7 cellular contexts compared by ENCODE assay signal in genomic region chr4:26787461-26788340, GRCh38.
DNase-seq lines count a peak whose midpoint lies in the region; ATAC-seq, FAIRE-seq and TF ChIP-seq lines count a peak whose summit lies in the region.

No MANE protein-coding gene starts in this region.

- no peaks in the 10 kb centered on the region for H3K79me1 ChIP-seq in H1 (ENCODE audit: low read depth, low read length)

- ATAC-seq in GM18498 (IDR thresholded peaks at IDR 0.05; ENCODE audit: unreplicated experiment), result peak; percentile 55
- ATAC-seq in HG03460 (IDR thresholded peaks at IDR 0.05; ENCODE audit: unreplicated experiment), result peak; percentile 58

- no peaks in the 10 kb centered on the region for H3K36me3 ChIP-seq in H1 (ENCODE audit: control insufficient read depth in 2 of 4, insufficient read depth in 4 of 4, low read length in 3 of 4)
- H3K36me3 ChIP-seq in transverse colon, result no peaks in the 10 kb centered on the region

- H3K9ac ChIP-seq in H1 (replicated peaks in 1 of 4; ENCODE audit: extremely low read depth in 1 of 4, low read depth in 3 of 4, low read length in 3 of 4), result no peak overlapping the region; a peak in 1 of 7 replicates

- H4K91ac ChIP-seq in H1 (replicated peaks; ENCODE audit: insufficient read length, low read length), result no peak overlapping the region

- H2BK5ac ChIP-seq in H1 (ENCODE audit: low read depth, low read length), result no peak overlapping the region; the same call in 1 of the 2 replicates

- H2AFZ ChIP-seq in H1 (ENCODE audit: low read length), result no peak overlapping the region

- POLR2A ChIA-PET in H1 (lab: Charles Lee; ENCODE audit: partially characterized antibody), result interaction anchor here (0.6 kb wide), 2 partner anchors 131 to 552 kb away, joined by 3 read pairs; no protein-coding TSS in a partner anchor

- FAIRE-seq in H1 (lab: Jason Lieb, UNC), result no peak

- no peaks in the 10 kb centered on the region for H4K20me1 ChIP-seq in H1 (replicated peaks in 1 of 2; ENCODE audit: control insufficient read depth in 1 of 2, insufficient read depth in 2 of 2, low read length in 2 of 2)

- intact Hi-C loops in transverse colon (cut with DNase I; ENCODE audit: low total_unique reads), result no loop called here

- peak; percentile 54 to 72 (median 59) for TF ChIP-seq CTCF in H1 (IDR thresholded peaks at IDR 0.05; ENCODE audit: control extremely low read depth in 1 of 3, insufficient read depth in 1 of 3, low read depth in 1 of 3, low read length in 3 of 3)
- no peak for TF ChIP-seq CTCF in nephron progenitor cell (IDR thresholded peaks at IDR 0.05)
- TF ChIP-seq CTCF in transverse colon (IDR thresholded peaks at IDR 0.05), result peak in 4 of 5 experiments; percentile 18 to 26 (median 20)

- no peaks in the 10 kb centered on the region for H3K9me3 ChIP-seq in H1 (ENCODE audit: insufficient read depth in 2 of 2, low read depth in 1 of 2, low read length in 1 of 2)
- H3K9me3 ChIP-seq in transverse colon, result no peaks in the 10 kb centered on the region

- H3K27ac ChIP-seq in H1 (ENCODE audit: low read depth, low read length) (no peak overlapping the region), transverse colon (peak overlapping the region; percentile 28 to 52 (median 44))

- H3K27ac Mint-ChIP-seq in nephron progenitor cell, result peak overlapping the region; percentile 38

- H3K27me3 Mint-ChIP-seq in nephron progenitor cell (ENCODE audit: low read depth, poor library complexity), result peaks cover 3% of the 10 kb centered on the region

- 0 out of 4 replicates have a peak overlapping the region, but pooled peaks of 1 of the 2 experiments have one; percentile 29 for H3K4me2 ChIP-seq in H1 (ENCODE audit: insufficient read depth in 1 of 2, low read depth in 2 of 2, low read length in 2 of 2)

- H3K23me2 ChIP-seq in H1 (ENCODE audit: low read depth, low read length), result no peaks in the 10 kb centered on the region

- no peak overlapping the region for H2BK12ac ChIP-seq in H1 (ENCODE audit: low read depth, low read length)

- no peak overlapping the region for H2BK120ac ChIP-seq in H1 (replicated peaks; ENCODE audit: low read depth, low read length)

- no peak overlapping the region for H3K56ac ChIP-seq in H1 (replicated peaks; ENCODE audit: insufficient read length, low read depth, low read length)

- H4K8ac ChIP-seq in H1 (ENCODE audit: extremely low read depth, insufficient read depth, low read length), result no peak overlapping the region; the same call in 1 of the 2 replicates

- peaks cover 8% of the 10 kb centered on the region for H3K9me3 Mint-ChIP-seq in nephron progenitor cell

- H3K18ac ChIP-seq in H1 (ENCODE audit: extremely low read depth, low read length), result no peak overlapping the region

- H3K14ac ChIP-seq in H1 (ENCODE audit: insufficient read length), result no peak overlapping the region

- H3K27me3 ChIP-seq in H1 (replicated peaks in 1 of 4; ENCODE audit: control insufficient read depth in 3 of 4, extremely low read depth in 1 of 4, insufficient read depth in 3 of 4, low read length in 3 of 4), result no peaks in the 10 kb centered on the region
- H3K27me3 ChIP-seq in transverse colon, result no peaks in the 10 kb centered on the region

- no peak overlapping the region for H3K4me3 ChIP-seq in H1 (ENCODE audit: extremely low read depth in 1 of 4, insufficient read depth in 2 of 4, low read depth in 3 of 4, low read length in 4 of 4)
- H3K4me3 ChIP-seq in transverse colon, result no peak overlapping the region

- peak; percentile 12 for DNase-seq in T-helper 9 cell
- peak; percentile 62 to 64 for DNase-seq in H1 (ENCODE audit: low read depth in 1 of 2, low spot score in 2 of 2)
- DNase-seq in nephron progenitor cell, result no peak
- DNase-seq in transverse colon, result peak; percentile 39
- no peak for DNase-seq in NCI-H1105 (lab: John Stamatoyannopoulos, UW)

- H3K4me3 Mint-ChIP-seq in nephron progenitor cell, result no peak overlapping the region

- H2BK15ac ChIP-seq in H1 (ENCODE audit: low read length), result no peak overlapping the region

- no peaks in the 10 kb centered on the region for H3K79me2 ChIP-seq in H1 (ENCODE audit: control insufficient read depth in 1 of 2, insufficient read depth in 2 of 2, low read length in 2 of 2)

- TF ChIP-seq POLR2A in H1 (IDR thresholded peaks at IDR 0.05; ENCODE audit: control extremely low read depth in 1 of 2, low read depth in 2 of 2, low read length in 2 of 2) (no peak), transverse colon (IDR thresholded peaks at IDR 0.05) (no peak)

- H4K5ac ChIP-seq in H1 (ENCODE audit: insufficient read length, low read depth, low read length), result no peak overlapping the region

- peaks cover 6% of the 10 kb centered on the region for H3K36me3 Mint-ChIP-seq in nephron progenitor cell (ENCODE audit: low read depth)

- peaks cover 0 to 3% (median 0%) of the 10 kb centered on the region in 4 experiments; a peak in 3 of 7 replicates for H3K4me1 ChIP-seq in H1 (replicated peaks in 1 of 4; ENCODE audit: control insufficient read depth in 3 of 4, insufficient read depth in 4 of 4, low read length in 3 of 4)
- peaks cover 8 to 15% (median 11%) of the 10 kb centered on the region in 4 donors for H3K4me1 ChIP-seq in transverse colon

- H2AK5ac ChIP-seq in H1 (ENCODE audit: low read depth, low read length), result no peak overlapping the region

- CTCF ChIA-PET in H1 (lab: Charles Lee; ENCODE audit: partially characterized antibody), result interaction anchor here (0.6 to 2.7 kb wide), 21 partner anchors 11 to 530 kb away, joined by 3 to 15 read pairs (median 4); no protein-coding TSS in a partner anchor

- no peak for TF ChIP-seq EP300 in H1 (IDR thresholded peaks at IDR 0.05; ENCODE audit: borderline replicate concordance in 1 of 2, low read depth in 2 of 2, low read length in 2 of 2)
- no peak for TF ChIP-seq EP300 in transverse colon (IDR thresholded peaks at IDR 0.05; ENCODE audit: low read depth)

- in situ Hi-C loops in transverse colon (cut with MboI; ENCODE audit: low pct_ligation_motif_present in 1 of 4, low pct_unique_long_range_greater_than_20kb in 1 of 4, low sequenced_read_pairs in 3 of 4), result no loop called here

- H3K4ac ChIP-seq in H1 (replicated peaks; ENCODE audit: insufficient read length, low read depth, low read length), result no peak overlapping the region

- 66% methylated on average over 11 of the region's 11 CpGs; no CpG with 5 or more reads in 1 of the 2 experiments for WGBS in H1 (ENCODE audit: extremely low coverage in 1 of 2, insufficient coverage in 1 of 2, insufficient read length in 1 of 2, insufficient replicate concordance in 2 of 2, low coverage in 1 of 2, low lambda C conversion rate in 2 of 2, missing lambda C conversion rate in 1 of 2), 2 experiments
- 50 to 77% methylated on average over 3 to 11 of the region's 11 CpGs for WGBS in transverse colon (ENCODE audit: low coverage in 1 of 2), 2 donors

- no peak overlapping the region for H2BK20ac ChIP-seq in H1 (ENCODE audit: low read length)

- peak; percentile 84 to 86 for TF ChIP-seq RAD21 in H1 (IDR thresholded peaks at IDR 0.05 in 1 of 2, conservative IDR thresholded peaks at IDR 0.05 in 1 of 2; ENCODE audit: low read depth in 2 of 2, low read length in 2 of 2)

- peaks cover 15% of the 10 kb centered on the region for H3K4me1 Mint-ChIP-seq in nephron progenitor cell

- H3K23ac ChIP-seq in H1 (ENCODE audit: insufficient read length), result no peak overlapping the region

TF ChIP-seq in H1, 55 proteins besides CTCF, POLR2A, EP300 and RAD21:
- TF ChIP-seq KDM1A (IDR thresholded peaks at IDR 0.05; ENCODE audit: borderline replicate concordance, low read length) (no peak), JUND (IDR thresholded peaks at IDR 0.05; ENCODE audit: low read length) (peak; percentile 13; the same call in 1 of the 2 replicates)

Comparison
In these comparisons a context has a peak if more than half of its experiments do, and no peak if none do; other contexts are left out.
1. DNase-seq: peak in T-helper 9 cell (single experiment), H1 (2 of 2) and transverse colon (single experiment); none in nephron progenitor cell (single experiment) and NCI-H1105 (single experiment).